9 cellular contexts compared by ENCODE assay signal in genomic region chr19:6076675-6077463, GRCh38. TPM values are rescaled to one million over a fixed set of nuclear protein-coding genes. Genes with fewer than 3 reads are reported as not detected.
DNase-seq lines count a peak whose midpoint lies in the region; TF ChIP-seq lines count a peak whose summit lies in the region.
"Had no signal": no experiment of that assay in that cellular context is flagged by ENCODE, and none has a peak within 500 bp of the region (broad histone marks: within the 10 kb centered on the region; RNA-seq: fewer than 3 reads in every experiment).

No MANE protein-coding gene starts in this region.

- no peaks in the 10 kb centered on the region for H3K79me2 ChIP-seq in osteoblast (ENCODE audit: insufficient read depth, low read length)

- 46% methylated on average over 12 of the region's 13 CpGs for WGBS in prostate gland
- WGBS in endodermal cell (ENCODE audit: insufficient coverage in 1 of 2, insufficient read length in 1 of 2), 2 experiments = 81 to 82% methylated on average over 9 to 13 of the region's 13 CpGs

- no peaks in the 10 kb centered on the region for H4K20me1 ChIP-seq in osteoblast (ENCODE audit: insufficient read depth, low read length)

- peak overlapping the region; percentile 42 for H2AFZ ChIP-seq in osteoblast (ENCODE audit: low read length)

- peak overlapping the region; percentile 80 for H3K4me2 ChIP-seq in osteoblast (ENCODE audit: insufficient read depth, low read length)

- no peaks in the 10 kb centered on the region for H3K36me3 Mint-ChIP-seq in endodermal cell (ENCODE audit: low read depth)

- H3K27me3 Mint-ChIP-seq in endodermal cell (ENCODE audit: insufficient read depth) = peaks cover 7% of the 10 kb centered on the region

- H3K9ac ChIP-seq in endodermal cell (ENCODE audit: extremely low read depth, low read length, poor library complexity, severe bottlenecking) = no peak overlapping the region

- H3K9me3 ChIP-seq in osteoblast (ENCODE audit: low read depth, low read length) = no peaks in the 10 kb centered on the region
- no peaks in the 10 kb centered on the region for H3K9me3 ChIP-seq in prostate gland
- no peaks in the 10 kb centered on the region for H3K9me3 ChIP-seq in endodermal cell (ENCODE audit: control insufficient read depth, low read length)

- DNase-seq in AG09319 (ENCODE audit: extremely low read depth, low read depth) = peak; percentile 87
- peak; percentile 61 for DNase-seq in NOMO-1 treated with DMSO at 0.1 percent for 48 hours (lab: John Stamatoyannopoulos, UW; ENCODE audit: unreplicated experiment)
- DNase-seq in epithelial cell of prostate (ENCODE audit: low read depth, low spot score) = peak; percentile 39
- peak; percentile 93 for DNase-seq in osteoblast (ENCODE audit: insufficient read length, low spot score, missing footprints)
- DNase-seq in prostate gland (ENCODE audit: low spot score) = no peak
- DNase-seq in endodermal cell = no peak
- no peak for DNase-seq in caudate nucleus (lab: John Stamatoyannopoulos, UW)
- no peak for DNase-seq in activated naive CD4-positive, alpha-beta T cell treated with Interleukin-2 at 50 U/mL for 16 hours
- DNase-seq: stimulated activated CD4-positive, alpha-beta T cell treated with anti-CD3 and anti-CD28 coated beads, Interleukin-1b, Interleukin-23, amount 100 ng/mL, for 48 hours had no signal

- H3K27ac ChIP-seq in epithelial cell of prostate (peak overlapping the region; percentile 88), osteoblast (ENCODE audit: low read depth, low read length) (peak overlapping the region; percentile 89), prostate gland (no peak overlapping the region), endodermal cell (ENCODE audit: low read depth, low read length) (no peak overlapping the region), caudate nucleus (ENCODE audit: low read depth, low read length) (no peak overlapping the region)

- H3K27me3 ChIP-seq in osteoblast (ENCODE audit: insufficient read depth, low read length) (no peaks in the 10 kb centered on the region), prostate gland (replicated peaks; ENCODE audit: insufficient read depth) (no peaks in the 10 kb centered on the region), endodermal cell (ENCODE audit: control insufficient read depth, insufficient read depth, low read length, poor library complexity, severe bottlenecking) (no peaks in the 10 kb centered on the region)

- TF ChIP-seq CTCF in AG09319 (IDR thresholded peaks at IDR 0.05; ENCODE audit: low read depth, low read length) (no peak), osteoblast (IDR thresholded peaks at IDR 0.05; ENCODE audit: extremely low read depth, low read depth, low read length) (no peak), prostate gland (IDR thresholded peaks at IDR 0.05) (no peak), endodermal cell (conservative IDR thresholded peaks at IDR 0.05) (no peak)

- H3K4me3 ChIP-seq in osteoblast (ENCODE audit: insufficient read depth, low read length) (peak overlapping the region; percentile 41), prostate gland (no peak overlapping the region), endodermal cell (ENCODE audit: low read length) (no peak overlapping the region)

- peaks cover 14% of the 10 kb centered on the region for H3K4me1 ChIP-seq in osteoblast (ENCODE audit: insufficient read depth, low read length)
- no peaks in the 10 kb centered on the region for H3K4me1 ChIP-seq in prostate gland (replicated peaks)
- H3K4me1 ChIP-seq in endodermal cell (ENCODE audit: control insufficient read depth, insufficient read depth, low read length) = no peaks in the 10 kb centered on the region

- H3K36me3 ChIP-seq in osteoblast (ENCODE audit: insufficient read depth, low read length) (no peaks in the 10 kb centered on the region), prostate gland (no peaks in the 10 kb centered on the region), endodermal cell (ENCODE audit: control insufficient read depth, insufficient read depth, low read length) (no peaks in the 10 kb centered on the region)

- H3K4me3 Mint-ChIP-seq in endodermal cell = no peak overlapping the region

- H3K27ac Mint-ChIP-seq in endodermal cell = no peak overlapping the region

- no peaks in the 10 kb centered on the region for H3K4me1 Mint-ChIP-seq in endodermal cell

- no peak for TF ChIP-seq POLR2A in prostate gland (IDR thresholded peaks at IDR 0.05)

- intact Hi-C loops in prostate gland (cut with DNase I) = no loop called here

- H3K9me3 Mint-ChIP-seq in endodermal cell = no peaks in the 10 kb centered on the region

RNA-seq across cellular contexts. Expression of gene RFX2, which starts 33.4 kb away (rescaled TPM):
- total RNA-seq in osteoblast (3.8 and 6.2 TPM in 2 replicates), prostate gland (10 to 100 TPM; 13.4 to 25.3 TPM), endodermal cell (10 to 100 TPM in 1 of 2 donors, 1 to 10 TPM in 1; 6.6 to 11.0 TPM)
- 20.7 TPM for polyA plus RNA-seq in endodermal cell (2013, experiment 1 of 2)
- polyA plus RNA-seq in endodermal cell (2013, experiment 2 of 2) = 17.6 TPM

RNA-seq across cellular contexts. Expression of gene ACSBG2, which starts 58.6 kb away (rescaled TPM):
- total RNA-seq in osteoblast = not detected in 2 replicates
- total RNA-seq in prostate gland = 10 to 100 TPM in 1 of 2 donors, not detected in 1; 18.7 TPM
- total RNA-seq in endodermal cell = not detected
- polyA plus RNA-seq in endodermal cell (2013, experiment 1 of 2) = not detected
- polyA plus RNA-seq in endodermal cell (2013, experiment 2 of 2) = not detected

Comparison
In these comparisons a context has a peak if more than half of its experiments do, and no peak if none do; other contexts are left out.
1. DNase-seq: peak in AG09319 (single experiment), NOMO-1 treated with DMSO at 0.1 percent for 48 hours (single experiment), epithelial cell of prostate (single experiment) and osteoblast (single experiment); none in prostate gland (single experiment), endodermal cell (single experiment), caudate nucleus (0 of 61) and activated naive CD4-positive, alpha-beta T cell treated with Interleukin-2 at 50 U/mL for 16 hours (single experiment).
2. H3K27ac ChIP-seq: peak in epithelial cell of prostate (single experiment) and osteoblast (single experiment); none in prostate gland (0 of 2), endodermal cell (single experiment) and caudate nucleus (single experiment).